ENCODE assay signal across 9 cellular contexts in the genomic region with DNA sequence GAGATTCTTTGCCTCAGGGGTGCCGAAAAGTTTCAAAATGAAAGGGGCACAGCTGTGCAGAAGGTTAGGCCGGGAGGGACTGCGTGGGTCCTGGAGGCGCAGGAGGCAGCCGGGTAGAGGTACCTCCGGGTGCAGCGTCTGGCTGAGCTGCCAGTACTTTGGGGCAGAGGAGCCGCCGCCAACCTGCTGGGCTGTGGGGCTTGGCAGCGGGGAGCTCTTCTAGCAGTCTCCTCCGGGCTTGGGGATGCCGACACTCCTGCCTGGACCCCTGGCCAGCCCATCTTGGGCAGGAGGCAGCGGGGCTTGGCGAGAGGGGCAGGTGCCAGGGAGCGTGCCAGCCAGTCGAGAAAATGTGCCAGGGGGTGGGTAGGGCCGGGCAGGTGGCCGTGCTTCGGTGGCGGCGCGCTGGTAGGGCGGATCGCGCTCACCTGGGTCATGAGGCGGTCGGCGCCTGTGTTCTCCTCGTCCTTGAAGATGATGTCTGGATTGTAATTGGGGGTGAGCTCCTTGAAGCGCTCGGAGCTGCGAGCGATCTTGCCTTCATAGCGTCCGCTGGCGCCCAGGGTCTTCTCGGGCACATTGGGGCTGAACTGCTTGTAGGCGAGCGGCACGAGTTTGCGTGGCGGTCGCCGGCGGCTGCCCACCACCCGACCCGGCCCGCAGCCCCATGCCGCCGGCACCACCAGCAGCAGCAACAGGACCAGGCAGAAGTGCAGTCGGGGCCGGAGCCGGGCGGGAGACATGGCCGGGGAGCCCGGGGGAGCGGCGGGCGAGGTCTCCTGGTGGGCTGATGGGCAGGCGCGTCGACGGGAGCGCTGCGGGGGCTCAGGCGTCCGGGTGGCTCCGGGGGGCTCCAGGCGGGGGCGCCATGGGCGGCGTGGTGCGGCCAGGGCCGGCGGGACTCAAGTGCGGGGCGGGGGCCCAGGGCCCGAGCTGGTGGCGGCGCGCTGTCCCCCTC. TPM values are rescaled to one million over a fixed set of nuclear protein-coding genes. Genes with fewer than 3 reads are reported as not detected.
A peak's percentile ranks its signal among the peaks of the same experiment; 100 is the strongest.
DNase-seq lines count a peak whose midpoint lies in the region; ATAC-seq, FAIRE-seq and TF ChIP-seq lines count a peak whose summit lies in the region.
"Had no signal": no experiment of that assay in that cellular context is flagged by ENCODE, and none has a peak within 500 bp of the region (broad histone marks: within the 10 kb centered on the region; RNA-seq: fewer than 3 reads in every experiment).

No MANE protein-coding gene starts in this region.

- H3K36me3 Mint-ChIP-seq in astrocyte (ENCODE audit: low read depth, unreplicated experiment) (no peaks in the 10 kb centered on the region), naive B cell (peaks cover 0 to 8% of the 10 kb centered on the region in 2 donors)

- H3K4me3 Mint-ChIP-seq in astrocyte (ENCODE audit: unreplicated experiment) (no peak overlapping the region), naive B cell (peak overlapping the region in 7 of 8 donors; percentile 57 to 82 (median 71))

- POLR2A ChIA-PET in A673 (lab: Charles Lee; ENCODE audit: low non-redundant PET): no interaction called here

- FAIRE-seq in GM19239 (lab: Jason Lieb, UNC) (no peak), astrocyte (lab: Jason Lieb, UNC) (no peak)

- H3K79me2 ChIP-seq in ACC112 (ENCODE audit: control insufficient read depth, insufficient read depth, low read length, unreplicated experiment) (no peaks in the 10 kb centered on the region), astrocyte (ENCODE audit: insufficient read depth, low read length) (no peaks in the 10 kb centered on the region)

- no peaks in the 10 kb centered on the region for H3K36me3 ChIP-seq in ACC112 (ENCODE audit: insufficient read depth, low read length)
- H3K36me3 ChIP-seq in astrocyte (ENCODE audit: insufficient read depth, low read length): no peaks in the 10 kb centered on the region
- H3K36me3 ChIP-seq in A673 (ENCODE audit: insufficient read depth, low read length, poor library complexity, severe bottlenecking): no peaks in the 10 kb centered on the region

- BruUV-seq in A673 (replicated peaks; lab: Mats Ljungman, UMichigan): no TSS peak

- no peaks in the 10 kb centered on the region for H3K9me3 Mint-ChIP-seq in astrocyte (ENCODE audit: unreplicated experiment)
- H3K9me3 Mint-ChIP-seq in naive B cell: peaks cover 0 to 2% (median 0%) of the 10 kb centered on the region in 7 donors

- no peaks in the 10 kb centered on the region for H3K9me3 ChIP-seq in astrocyte (ENCODE audit: insufficient read depth, low read depth, low read length)
- H3K9me3 ChIP-seq in A673 (ENCODE audit: low read depth, low read length, poor library complexity, severe bottlenecking): no peaks in the 10 kb centered on the region

- peaks cover 15% of the 10 kb centered on the region for H4K20me1 ChIP-seq in astrocyte (ENCODE audit: insufficient read depth, low read length)

- H3K27ac Mint-ChIP-seq in astrocyte (ENCODE audit: unreplicated experiment) (no peak overlapping the region), naive B cell (peak overlapping the region in 2 of 6 donors; percentile 21 to 94)

- peak overlapping the region; percentile 19 for H3K4me2 ChIP-seq in astrocyte (ENCODE audit: low read length)

- CTCF ChIA-PET in A673 (lab: Charles Lee): interaction anchor here (0.6 to 0.9 kb wide), 2 partner anchors 49 to 64 kb away, joined by 3 to 4 read pairs; no protein-coding TSS in a partner anchor

- H3K27ac ChIP-seq in ACC112 (ENCODE audit: low read depth, low read length) (no peak overlapping the region), astrocyte (ENCODE audit: low read depth, low read length) (no peak overlapping the region), A673 (ENCODE audit: low read depth, low read length, poor library complexity, severe bottlenecking) (no peak overlapping the region), caudate nucleus (ENCODE audit: low read depth, low read length) (no peak overlapping the region)

- no peak overlapping the region for H3K9ac ChIP-seq in astrocyte (ENCODE audit: low read length)

- no peak for ATAC-seq in naive B cell (ENCODE audit: low read depth in 2 of 2)
- no peak for ATAC-seq in GM19035 (IDR thresholded peaks at IDR 0.05; ENCODE audit: unreplicated experiment)
- no peak for ATAC-seq in HG02571 (IDR thresholded peaks at IDR 0.05; ENCODE audit: unreplicated experiment)

- peaks cover 79% of the 10 kb centered on the region for H3K27me3 ChIP-seq in ACC112 (ENCODE audit: insufficient read depth, low read length)
- peaks cover 69% of the 10 kb centered on the region for H3K27me3 ChIP-seq in astrocyte (ENCODE audit: insufficient read depth, low read length)
- H3K27me3 ChIP-seq in A673 (replicated peaks; ENCODE audit: insufficient read depth, low read depth, low read length, poor library complexity): peaks cover 97% of the 10 kb centered on the region

- no peak for TF ChIP-seq CTCF in astrocyte (IDR thresholded peaks at IDR 0.05; ENCODE audit: insufficient read depth, low read depth, low read length)
- no peak for TF ChIP-seq CTCF in A673 (conservative IDR thresholded peaks at IDR 0.05; ENCODE audit: low read depth, low read length)

- peak; percentile 19 for DNase-seq in GM19239 (ENCODE audit: insufficient read length, low spot score)
- DNase-seq in astrocyte (ENCODE audit: low read depth): no peak
- no peak for DNase-seq in naive B cell
- no peak for DNase-seq in A673 (ENCODE audit: low spot score)
- no peak for DNase-seq in caudate nucleus (lab: John Stamatoyannopoulos, UW)

- H3K4me3 ChIP-seq in ACC112 (ENCODE audit: low read depth, low read length) (0 out of 2 replicates have a peak overlapping the region, but pooled peaks have one; percentile 34), astrocyte (ENCODE audit: insufficient read depth, low read depth, low read length) (no peak overlapping the region), A673 (ENCODE audit: low read depth, low read length, poor library complexity, severe bottlenecking) (no peak overlapping the region)

- H3K4me1 Mint-ChIP-seq in astrocyte (ENCODE audit: low read depth, unreplicated experiment): no peaks in the 10 kb centered on the region
- H3K4me1 Mint-ChIP-seq in naive B cell: peaks cover 16 to 29% (median 21%) of the 10 kb centered on the region in 3 donors

- intact Hi-C loops in A673 (cut with micrococcal nuclease; ENCODE audit: unreplicated experiment): loop anchor here (10.0 kb wide), 1 partner anchor 235 kb away; no protein-coding TSS in a partner anchor

- H3K27me3 Mint-ChIP-seq in astrocyte (ENCODE audit: low read depth, unreplicated experiment) (peaks cover 80% of the 10 kb centered on the region), naive B cell (peaks cover 55 to 90% (median 71%) of the 10 kb centered on the region in 3 donors)

- H3K4me1 ChIP-seq in ACC112 (ENCODE audit: control insufficient read depth, insufficient read depth, low read length, unreplicated experiment) (peaks cover 9% of the 10 kb centered on the region), astrocyte (ENCODE audit: insufficient read depth, low read length) (peaks cover 17% of the 10 kb centered on the region), A673 (ENCODE audit: insufficient read depth, low read length, poor library complexity, severe bottlenecking) (no peaks in the 10 kb centered on the region)

- no peak overlapping the region for H2AFZ ChIP-seq in ACC112 (ENCODE audit: low read length, unreplicated experiment)
- no peak overlapping the region for H2AFZ ChIP-seq in astrocyte (ENCODE audit: low read depth, low read length)

RNA-seq across cellular contexts. Expression of gene IHH, which starts 0.7 kb away (rescaled TPM):
- total RNA-seq in astrocyte (not detected in 2 replicates), A673 (2021) (0.15 TPM in 2 replicates)
- not detected for polyA plus RNA-seq in naive B cell (ENCODE audit: low read depth in 6 of 6)
- total RNA-seq: activated CD8-positive, alpha-beta memory T cell treated with anti-CD3 and anti-CD28 coated beads for 36 hours had no signal

RNA-seq across cellular contexts. Expression of gene CFAP65, which starts 18.7 kb away (rescaled TPM):
- total RNA-seq in astrocyte: 0.22 and 0.27 TPM in 2 replicates
- not detected for polyA plus RNA-seq in naive B cell (ENCODE audit: low read depth in 6 of 6)
- total RNA-seq in A673 (2021): 0.13 and 0.83 TPM in 2 replicates
- total RNA-seq: activated CD8-positive, alpha-beta memory T cell treated with anti-CD3 and anti-CD28 coated beads for 36 hours had no signal
